9 cellular contexts compared by ENCODE assay signal in the genomic region with DNA sequence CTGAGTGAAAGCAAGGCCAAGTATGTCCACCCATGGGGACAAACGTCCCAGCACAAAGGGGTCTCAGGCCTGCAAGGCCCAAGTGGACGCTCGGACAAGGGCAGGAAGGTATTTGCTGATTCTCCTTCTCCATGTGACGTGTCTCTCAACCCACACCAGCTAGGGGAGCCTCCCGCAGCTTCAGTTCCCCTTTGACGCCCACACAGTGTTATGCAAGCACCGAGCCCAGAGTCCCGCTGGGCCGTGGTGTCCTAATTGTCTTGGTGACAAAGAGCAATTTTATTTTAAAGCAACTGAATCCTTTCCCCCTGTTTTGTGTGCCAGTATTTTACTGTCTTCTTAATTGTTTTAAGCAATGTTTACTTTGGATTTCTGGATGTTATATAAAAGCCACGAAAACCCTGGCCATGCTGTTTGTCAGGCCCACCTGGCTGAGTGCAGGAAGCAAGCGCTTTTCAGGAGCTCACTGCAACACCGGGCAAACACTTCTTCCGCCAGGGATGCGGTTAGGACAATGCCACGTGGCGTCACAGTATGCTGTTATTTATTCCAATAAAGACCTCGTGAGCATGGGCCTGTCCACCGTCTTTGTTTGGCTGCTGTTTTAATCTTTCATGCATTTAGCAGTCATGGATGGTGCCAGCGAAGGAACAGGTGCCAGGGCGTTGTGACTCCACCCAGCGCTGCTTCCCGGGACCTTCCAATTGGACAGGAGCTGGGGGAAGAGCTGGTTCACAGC. TPM values are rescaled to one million over a fixed set of nuclear protein-coding genes. Genes with fewer than 3 reads are reported as not detected.
DNase-seq lines count a peak whose midpoint lies in the region; ATAC-seq and TF ChIP-seq lines count a peak whose summit lies in the region.
"Had no signal": no experiment of that assay in that cellular context is flagged by ENCODE, and none has a peak within 500 bp of the region (broad histone marks: within the 10 kb centered on the region; RNA-seq: fewer than 3 reads in every experiment).

No MANE protein-coding gene starts in this region.

- peaks cover 4% of the 10 kb centered on the region for H3K36me3 Mint-ChIP-seq in stimulated activated naive CD8-positive, alpha-beta T cell treated with anti-CD3 and anti-CD28 coated beads, Interleukin-15, Interleukin-2, amounts not matched to agents 100 ng/mL and 50 ng/mL, for 24 hours (ENCODE audit: low read depth)
- H3K36me3 Mint-ChIP-seq in CD4-positive, alpha-beta T cell (ENCODE audit: low read depth) = no peaks in the 10 kb centered on the region
- no peaks in the 10 kb centered on the region for H3K36me3 Mint-ChIP-seq in Calu3 (ENCODE audit: insufficient read depth, unreplicated experiment)
- H3K36me3 Mint-ChIP-seq: T-cell had no signal

- H3K9me3 Mint-ChIP-seq in stimulated activated naive CD8-positive, alpha-beta T cell treated with anti-CD3 and anti-CD28 coated beads, Interleukin-15, Interleukin-2, amounts not matched to agents 100 ng/mL and 50 ng/mL, for 24 hours = no peaks in the 10 kb centered on the region
- H3K9me3 Mint-ChIP-seq in CD4-positive, alpha-beta T cell = no peaks in the 10 kb centered on the region
- no peaks in the 10 kb centered on the region for H3K9me3 Mint-ChIP-seq in Calu3 (ENCODE audit: low read depth, unreplicated experiment)
- H3K9me3 Mint-ChIP-seq: T-cell had no signal

- no peak overlapping the region for H3K27ac ChIP-seq in CD4-positive, alpha-beta T cell (ENCODE audit: low read depth, low read length)

- no peaks in the 10 kb centered on the region for H3K27me3 Mint-ChIP-seq in stimulated activated naive CD8-positive, alpha-beta T cell treated with anti-CD3 and anti-CD28 coated beads, Interleukin-15, Interleukin-2, amounts not matched to agents 100 ng/mL and 50 ng/mL, for 24 hours
- no peaks in the 10 kb centered on the region for H3K27me3 Mint-ChIP-seq in CD4-positive, alpha-beta T cell
- peaks cover 19% of the 10 kb centered on the region for H3K27me3 Mint-ChIP-seq in Calu3 (ENCODE audit: unreplicated experiment)

- no TSS peak for BruUV-seq in Calu3 (replicated peaks; lab: Mats Ljungman, UMichigan)

- CTCF ChIA-PET in CD4-positive, alpha-beta T cell (lab: Charles Lee) = no interaction called here
- CTCF ChIA-PET in Calu3 (lab: Charles Lee) = no interaction called here

- DNase-seq in CD1c-positive myeloid dendritic cell (ENCODE audit: extremely low spot score) (peak; percentile 98), NCI-H510A treated with DMSO at 0.1 percent for 48 hours (lab: John Stamatoyannopoulos, UW) (peak; percentile 54), cardiac septum (ENCODE audit: low spot score) (peak; percentile 91), Calu3 (no peak)
- no peak for DNase-seq in CD4-positive, alpha-beta T cell

- H3K27ac Mint-ChIP-seq in stimulated activated naive CD8-positive, alpha-beta T cell treated with anti-CD3 and anti-CD28 coated beads, Interleukin-15, Interleukin-2, amounts not matched to agents 100 ng/mL and 50 ng/mL, for 24 hours = peak overlapping the region; percentile 11
- no peak overlapping the region for H3K27ac Mint-ChIP-seq in CD4-positive, alpha-beta T cell
- H3K27ac Mint-ChIP-seq in Calu3 (ENCODE audit: unreplicated experiment) = no peak overlapping the region
- H3K27ac Mint-ChIP-seq: T-cell had no signal

- POLR2A ChIA-PET in CD4-positive, alpha-beta T cell (lab: Charles Lee) = interaction anchor here (1.3 kb wide), 1 partner anchor 9 kb away, joined by 5 read pairs; the partner anchor contains the start of gene PARVG

- no peak overlapping the region for H3K4me3 Mint-ChIP-seq in stimulated activated naive CD8-positive, alpha-beta T cell treated with anti-CD3 and anti-CD28 coated beads, Interleukin-15, Interleukin-2, amounts not matched to agents 100 ng/mL and 50 ng/mL, for 24 hours
- H3K4me3 Mint-ChIP-seq in CD4-positive, alpha-beta T cell = no peak overlapping the region
- no peak overlapping the region for H3K4me3 Mint-ChIP-seq in Calu3 (ENCODE audit: low read depth, unreplicated experiment)
- H3K4me3 Mint-ChIP-seq: T-cell had no signal

- ATAC-seq in GM21825 (IDR thresholded peaks at IDR 0.05; ENCODE audit: unreplicated experiment) (peak; percentile 49), GM19328 (IDR thresholded peaks at IDR 0.05; ENCODE audit: unreplicated experiment) (no peak)
- no peak for ATAC-seq in CD4-positive, alpha-beta T cell (ENCODE audit: poor library complexity)
- ATAC-seq: T-cell had no signal

- H3K27me3 ChIP-seq in CD4-positive, alpha-beta T cell (ENCODE audit: control insufficient read depth, insufficient read depth, low read length) = no peaks in the 10 kb centered on the region

- intact Hi-C loops in cardiac septum (cut with DNase I) = no loop called here
- intact Hi-C loops in CD4-positive, alpha-beta T cell (cut with DNase I, micrococcal nuclease) = no loop called here
- intact Hi-C loops in Calu3 (cut with micrococcal nuclease; ENCODE audit: unreplicated experiment) = no loop called here

- TF ChIP-seq CTCF in CD4-positive, alpha-beta T cell (IDR thresholded peaks at IDR 0.05) = no peak
- no peak for TF ChIP-seq CTCF in Calu3 (IDR thresholded peaks at IDR 0.05; ENCODE audit: unreplicated experiment)

- H3K4me1 Mint-ChIP-seq in stimulated activated naive CD8-positive, alpha-beta T cell treated with anti-CD3 and anti-CD28 coated beads, Interleukin-15, Interleukin-2, amounts not matched to agents 100 ng/mL and 50 ng/mL, for 24 hours (ENCODE audit: low read depth) = peaks cover 13% of the 10 kb centered on the region
- no peaks in the 10 kb centered on the region for H3K4me1 Mint-ChIP-seq in CD4-positive, alpha-beta T cell (ENCODE audit: low read depth)
- H3K4me1 Mint-ChIP-seq in Calu3 (ENCODE audit: low read depth, unreplicated experiment) = no peaks in the 10 kb centered on the region

- no peaks in the 10 kb centered on the region for H3K9me3 ChIP-seq in CD4-positive, alpha-beta T cell (ENCODE audit: control insufficient read depth, low read length)

RNA-seq across cellular contexts. Expression of gene PARVG, which starts 8.2 kb away (rescaled TPM):
- 2.1 TPM for total RNA-seq in cardiac septum
- total RNA-seq in CD4-positive, alpha-beta T cell = 100 to 1,000 TPM; 142 to 146 TPM
- not detected in 2 replicates for total RNA-seq in Calu3 (2022)

Comparison
In these comparisons a context has a peak if more than half of its experiments do, and no peak if none do; other contexts are left out.
1. DNase-seq: peak in CD1c-positive myeloid dendritic cell (single experiment), NCI-H510A treated with DMSO at 0.1 percent for 48 hours (single experiment) and cardiac septum (single experiment); none in CD4-positive, alpha-beta T cell (0 of 10) and Calu3 (single experiment).
2. RNA of gene PARVG, which starts 8.2 kb away (total RNA-seq): 142 to 146 TPM in CD4-positive, alpha-beta T cell; 2.1 TPM in cardiac septum (single experiment) and not detected in Calu3; every median in the first group is over 10 times any median in the second.